1 cellular context compared by ENCODE assay signal in genomic region chr13:100673376-100673830, GRCh38.
TF ChIP-seq lines count a peak whose summit lies in the region.

No MANE protein-coding gene starts in this region.

TF ChIP-seq in K562, 482 proteins besides CTCF, POLR2A, EP300 and RAD21 (continued from another document):
- TF ChIP-seq CREB3 (tag; conservative IDR thresholded peaks at IDR 0.05; ENCODE audit: low read depth) = no peak
- TF ChIP-seq HNRNPLL (IDR thresholded peaks at IDR 0.05; ENCODE audit: low read depth, low read length, poor library complexity, severe bottlenecking) = no peak
- TF ChIP-seq FOXA1 (IDR thresholded peaks at IDR 0.05; ENCODE audit: borderline replicate concordance) = no peak
- no peak for TF ChIP-seq ELK1 (CRISPR knock-in tag; IDR thresholded peaks at IDR 0.05)
- TF ChIP-seq CCAR2 (IDR thresholded peaks at IDR 0.05; ENCODE audit: low read depth, low read length) = no peak
- TF ChIP-seq USF2 (CRISPR knock-in tag; IDR thresholded peaks at IDR 0.05) = no peak
- TF ChIP-seq BHLHE40 (IDR thresholded peaks at IDR 0.05; ENCODE audit: low read length) = no peak
- 0 out of 2 replicates have a peak, but pooled peaks have one; percentile 10 for TF ChIP-seq USF1 (CRISPR knock-in tag; IDR thresholded peaks at IDR 0.05)
- TF ChIP-seq PHF21A (IDR thresholded peaks at IDR 0.05; ENCODE audit: borderline replicate concordance, low read depth) = peak; percentile 85; the same call in 1 of the 2 replicates
- TF ChIP-seq TCF7L2 (IDR thresholded peaks at IDR 0.05; ENCODE audit: low read depth, low read length) = no peak
- no peak for TF ChIP-seq THRAP3 (IDR thresholded peaks at IDR 0.05; ENCODE audit: borderline replicate concordance)
- TF ChIP-seq THAP12 (CRISPR knock-in tag; IDR thresholded peaks at IDR 0.05) = no peak
- 0 out of 4 replicates have a peak, but pooled peaks of 1 of the 2 experiments have one; percentile 15 for TF ChIP-seq KDM1A (IDR thresholded peaks at IDR 0.05)
TF ChIP-seq in K562: peak in this region for 3.
